ENCODE assay signal across 8 cellular contexts in the genomic region with DNA sequence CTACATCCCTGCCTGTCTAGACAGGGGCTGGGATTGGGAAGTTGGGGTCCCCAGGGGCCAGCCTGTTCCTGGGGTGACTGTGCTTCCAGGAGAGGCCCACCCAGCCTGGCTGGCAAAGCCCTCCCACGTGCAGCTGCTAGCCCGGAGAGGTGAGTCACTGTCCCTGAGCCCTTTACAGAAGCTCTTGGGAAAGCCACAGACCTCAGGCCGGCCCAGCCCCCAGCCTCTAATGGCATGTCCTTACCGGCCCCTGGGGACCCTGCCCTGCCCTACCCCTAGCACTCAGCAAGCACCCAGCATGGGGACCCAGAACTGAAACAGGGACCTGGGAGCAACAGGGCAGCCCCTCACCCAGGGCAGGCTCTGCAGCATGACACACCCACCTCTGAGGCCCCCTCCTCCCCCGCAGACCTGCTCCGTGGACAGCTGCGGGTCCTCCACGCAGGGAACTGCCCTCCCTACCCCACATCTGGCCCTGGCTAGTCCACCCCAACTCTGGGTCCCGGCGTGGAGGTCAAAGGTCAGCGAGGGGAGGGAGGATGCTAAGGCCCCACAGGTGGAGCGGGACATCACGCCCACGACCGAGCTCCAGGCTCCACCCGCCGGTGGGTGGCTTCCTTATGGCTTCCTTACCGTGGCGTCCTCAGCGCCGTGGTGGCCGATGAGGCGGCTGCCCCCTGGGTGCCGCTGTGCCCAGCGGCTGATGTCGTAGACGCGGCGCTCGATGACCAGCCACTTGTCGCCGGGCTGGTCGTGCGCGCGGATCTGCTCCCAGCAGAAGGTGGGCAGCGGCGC. TPM values are rescaled to one million over a fixed set of nuclear protein-coding genes. Genes with fewer than 3 reads are reported as not detected.
DNase-seq lines count a peak whose midpoint lies in the region; ATAC-seq and TF ChIP-seq lines count a peak whose summit lies in the region.

No MANE protein-coding gene starts in this region.

- peak overlapping the region; percentile 96 for H3K4me3 ChIP-seq in BJ (ENCODE audit: low read depth, low read length)

- POLR2A ChIA-PET in BJ (lab: Charles Lee): interaction anchor here (1.0 to 1.1 kb wide), 2 partner anchors 9 to 94 kb away, joined by 3 to 4 read pairs; no protein-coding TSS in a partner anchor

- peaks cover 4% of the 10 kb centered on the region for H3K4me1 Mint-ChIP-seq in T-helper 1 cell treated with Interleukin-12 subunit alpha and Interleukin-12 subunit beta and Interleukin-4 antibody, amounts not matched to agents 30 μg/mL and 1 μg/mL, for 36 hours (ENCODE audit: low read depth)

- DNase-seq in BJ (ENCODE audit: low read depth) (peak; percentile 25), HS-5 (ENCODE audit: low read depth) (peak; percentile 51), kidney glomerular epithelial cell (lab: John Stamatoyannopoulos, UW) (peak; percentile 5), cerebellar nuclear complex (lab: John Stamatoyannopoulos, UW) (no peak)
- peak; percentile 23 for DNase-seq in central memory CD4-positive, alpha-beta T cell
- DNase-seq in stimulated activated CD8-positive, alpha-beta memory T cell treated with anti-CD3 and anti-CD28 coated beads, Interleukin-12 subunit alpha, Interleukin-12 subunit beta, amount 100 ng/mL, for 4 hours (ENCODE audit: low read depth): peak; percentile 10

- H3K27me3 Mint-ChIP-seq in T-helper 1 cell treated with Interleukin-12 subunit alpha and Interleukin-12 subunit beta and Interleukin-4 antibody, amounts not matched to agents 30 μg/mL and 1 μg/mL, for 36 hours (ENCODE audit: low read depth): no peaks in the 10 kb centered on the region

- TF ChIP-seq CTCF in BJ (IDR thresholded peaks at IDR 0.05; ENCODE audit: insufficient read depth, low read depth, low read length): 0 out of 2 replicates have a peak, but pooled peaks have one; percentile 16

- no peaks in the 10 kb centered on the region for H3K9me3 Mint-ChIP-seq in T-helper 1 cell treated with Interleukin-12 subunit alpha and Interleukin-12 subunit beta and Interleukin-4 antibody, amounts not matched to agents 30 μg/mL and 1 μg/mL, for 36 hours

- no peaks in the 10 kb centered on the region for H3K36me3 Mint-ChIP-seq in T-helper 1 cell treated with Interleukin-12 subunit alpha and Interleukin-12 subunit beta and Interleukin-4 antibody, amounts not matched to agents 30 μg/mL and 1 μg/mL, for 36 hours (ENCODE audit: low read depth)

- H3K27me3 ChIP-seq in BJ (ENCODE audit: control insufficient read depth, insufficient read depth, low read length): no peaks in the 10 kb centered on the region

- peak overlapping the region; percentile 85 for H3K4me3 Mint-ChIP-seq in T-helper 1 cell treated with Interleukin-12 subunit alpha and Interleukin-12 subunit beta and Interleukin-4 antibody, amounts not matched to agents 30 μg/mL and 1 μg/mL, for 36 hours

- H3K36me3 ChIP-seq in BJ (ENCODE audit: control insufficient read depth, insufficient read depth, low read length): peaks cover 4% of the 10 kb centered on the region; the same call in 1 of the 2 replicates

- no peak overlapping the region for H3K27ac Mint-ChIP-seq in T-helper 1 cell treated with Interleukin-12 subunit alpha and Interleukin-12 subunit beta and Interleukin-4 antibody, amounts not matched to agents 30 μg/mL and 1 μg/mL, for 36 hours

- ATAC-seq in GM19043 (IDR thresholded peaks at IDR 0.05; ENCODE audit: low read depth, unreplicated experiment): peak; percentile 12

- CTCF ChIA-PET in BJ (lab: Yijun Ruan, JAX): interaction anchor here (0.6 to 1.7 kb wide), 7 partner anchors 9 to 217 kb away, joined by 3 to 7 read pairs (median 4); partner anchors contain the start of gene FADS2

RNA-seq across cellular contexts. Expression of gene FADS3, which starts 0.6 kb away (rescaled TPM):
- 158 and 271 TPM in 2 replicates for polyA plus RNA-seq in BJ (2011; rRNA removed)
- 134 and 281 TPM in 2 replicates for polyA minus RNA-seq in BJ (2011; rRNA and poly(A)+ RNA removed)

RNA-seq across cellular contexts. Expression of gene RAB3IL1, which starts 26.6 kb away (rescaled TPM):
- polyA plus RNA-seq in BJ (2011; rRNA removed): 9.4 and 15.1 TPM in 2 replicates
- polyA minus RNA-seq in BJ (2011; rRNA and poly(A)+ RNA removed): 7.3 and 9.6 TPM in 2 replicates

RNA-seq across cellular contexts. Expression of gene BEST1, which starts 59.4 kb away (rescaled TPM):
- 5.1 and 6.4 TPM in 2 replicates for polyA plus RNA-seq in BJ (2011; rRNA removed)
- polyA minus RNA-seq in BJ (2011; rRNA and poly(A)+ RNA removed): 2.9 and 4.6 TPM in 2 replicates

Comparison
In these comparisons a context has a peak if more than half of its experiments do, and no peak if none do; other contexts are left out.
1. DNase-seq: peak in BJ (single experiment), HS-5 (single experiment), central memory CD4-positive, alpha-beta T cell (single experiment), kidney glomerular epithelial cell (single experiment) and stimulated activated CD8-positive, alpha-beta memory T cell treated with anti-CD3 and anti-CD28 coated beads, Interleukin-12 subunit alpha, Interleukin-12 subunit beta, amount 100 ng/mL, for 4 hours (single experiment); none in cerebellar nuclear complex (0 of 2).